In the genomic region with DNA sequence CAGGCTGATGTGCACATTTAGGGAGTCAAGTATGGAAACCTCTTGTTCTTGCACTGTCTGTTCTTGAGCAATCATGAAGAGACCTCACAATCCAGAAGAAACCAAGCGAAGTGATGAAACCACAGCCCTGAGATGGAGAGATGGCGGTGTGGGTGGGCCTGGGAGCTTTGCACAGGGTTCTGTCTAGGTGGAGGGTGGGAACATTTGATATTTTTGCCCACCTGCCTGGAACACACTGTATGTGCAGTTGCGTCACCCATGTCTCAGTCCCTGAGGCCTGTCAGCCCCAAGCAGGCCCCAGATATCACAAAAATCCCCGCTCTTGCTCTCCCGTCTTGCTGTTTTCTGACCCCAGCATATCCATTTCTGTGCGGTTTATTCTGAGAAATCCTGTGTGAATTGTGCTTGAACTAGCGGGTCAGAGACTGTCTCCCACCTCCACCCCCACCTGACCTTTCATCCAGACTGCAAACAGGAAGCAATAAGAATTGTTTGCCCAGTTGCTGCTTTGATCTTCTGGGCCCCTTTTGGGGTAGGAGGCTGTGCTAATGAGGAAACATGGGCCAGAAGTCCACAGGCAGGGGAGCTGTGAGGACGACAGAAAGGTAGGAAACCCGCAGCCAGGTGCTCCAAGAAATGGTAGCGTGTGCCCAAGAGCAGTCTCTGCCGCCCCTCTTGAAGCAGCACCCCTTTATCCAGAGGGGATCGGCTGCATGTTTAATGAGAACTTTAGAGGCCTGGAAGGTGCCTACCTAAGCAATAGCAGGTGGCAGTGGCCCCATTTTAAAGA, we compare ENCODE assay signal across 1 cellular context.
TF ChIP-seq lines count a peak whose summit lies in the region.

No MANE protein-coding gene starts in this region.

TF ChIP-seq in HepG2, 621 proteins besides CTCF, POLR2A, EP300 and RAD21 (continued from another document and continues in another):
- TF ChIP-seq ZNF33B (CRISPR knock-in tag; IDR thresholded peaks at IDR 0.05) (peak; percentile 31; the same call in 1 of the 2 replicates), GZF1 (CRISPR knock-in tag; IDR thresholded peaks at IDR 0.05) (no peak), ZNF713 (CRISPR knock-in tag; IDR thresholded peaks at IDR 0.05) (peak; percentile 95; the same call in 1 of the 2 replicates), ERF (CRISPR knock-in tag; IDR thresholded peaks at IDR 0.05) (peak; percentile 100), ZNF20 (CRISPR knock-in tag; IDR thresholded peaks at IDR 0.05) (no peak), ZNF530 (CRISPR knock-in tag; IDR thresholded peaks at IDR 0.05; ENCODE audit: low read depth) (no peak), ZFP1 (CRISPR knock-in tag; IDR thresholded peaks at IDR 0.05) (peak; percentile 72; the same call in 1 of the 2 replicates), PTBP1 (IDR thresholded peaks at IDR 0.05; ENCODE audit: low read depth, low read length, poor library complexity, severe bottlenecking) (no peak), MAFK (conservative IDR thresholded peaks at IDR 0.05 in 1 of 2, IDR thresholded peaks at IDR 0.05 in 1 of 2; ENCODE audit: low read length in 2 of 2) (no peak), HHEX (CRISPR knock-in tag; IDR thresholded peaks at IDR 0.05) (peak; percentile 98), MLLT10 (CRISPR knock-in tag; IDR thresholded peaks at IDR 0.05) (0 out of 2 replicates have a peak, but pooled peaks have one; percentile 43), RELA (CRISPR knock-in tag; IDR thresholded peaks at IDR 0.05) (peak; percentile 97), ZNF577 (CRISPR knock-in tag; IDR thresholded peaks at IDR 0.05; ENCODE audit: borderline replicate concordance, low read depth) (no peak; the same call in 1 of the 2 replicates), SSRP1 (CRISPR knock-in tag; IDR thresholded peaks at IDR 0.05) (peak; percentile 94; the same call in 1 of the 2 replicates), ARNTL (CRISPR knock-in tag; IDR thresholded peaks at IDR 0.05) (peak; percentile 97), BRCA1 (CRISPR knock-in tag; IDR thresholded peaks at IDR 0.05) (peak; percentile 97), NONO (IDR thresholded peaks at IDR 0.05) (no peak), NONO (CRISPR knock-in tag; conservative IDR thresholded peaks at IDR 0.05) (peak; percentile 99), HMGA1 (CRISPR knock-in tag; conservative IDR thresholded peaks at IDR 0.05) (no peak), ZFP41 (CRISPR knock-in tag; IDR thresholded peaks at IDR 0.05; ENCODE audit: borderline replicate concordance) (peak; percentile 86; the same call in 1 of the 2 replicates), ZNF878 (CRISPR knock-in tag; IDR thresholded peaks at IDR 0.05) (peak; percentile 100), SCMH1 (CRISPR knock-in tag; IDR thresholded peaks at IDR 0.05; ENCODE audit: borderline replicate concordance) (no peak), ZNF589 (CRISPR knock-in tag; conservative IDR thresholded peaks at IDR 0.05) (peak; percentile 91; the same call in 1 of the 2 replicates), ISX (CRISPR knock-in tag; conservative IDR thresholded peaks at IDR 0.05) (no peak), NFE2L2 (IDR thresholded peaks at IDR 0.05; ENCODE audit: low read length) (no peak), FOXA3 (CRISPR knock-in tag; IDR thresholded peaks at IDR 0.05) (peak; percentile 99), ZNF556 (CRISPR knock-in tag; IDR thresholded peaks at IDR 0.05; ENCODE audit: borderline replicate concordance) (peak; percentile 100), CREM (IDR thresholded peaks at IDR 0.05) (peak; percentile 97), CREM (CRISPR knock-in tag; IDR thresholded peaks at IDR 0.05) (no peak), MTA3 (CRISPR knock-in tag; IDR thresholded peaks at IDR 0.05) (no peak), ZNF788 (CRISPR knock-in tag; IDR thresholded peaks at IDR 0.05; ENCODE audit: borderline replicate concordance) (peak; percentile 99), TARDBP (CRISPR knock-in tag; IDR thresholded peaks at IDR 0.05) (peak; percentile 100), FIP1L1 (IDR thresholded peaks at IDR 0.05; ENCODE audit: borderline replicate concordance, insufficient read depth, low read depth, low read length) (no peak), NR2F6 (IDR thresholded peaks at IDR 0.05) (peak; percentile 100), NR2F6 (CRISPR knock-in tag; IDR thresholded peaks at IDR 0.05) (peak; percentile 100), MAFG (CRISPR knock-in tag; IDR thresholded peaks at IDR 0.05) (no peak), SYNCRIP (IDR thresholded peaks at IDR 0.05; ENCODE audit: insufficient read depth, low read depth, low read length) (no peak), SP5 (CRISPR knock-in tag; IDR thresholded peaks at IDR 0.05; ENCODE audit: borderline replicate concordance, low read depth) (peak; percentile 99), ZC3H13 (CRISPR knock-in tag; IDR thresholded peaks at IDR 0.05) (peak; percentile 73; the same call in 1 of the 2 replicates), AGO2 (optimal IDR thresholded peaks at IDR 0.05; ENCODE audit: low read depth, low read length) (no peak)
- TF ChIP-seq, protein P1, sequence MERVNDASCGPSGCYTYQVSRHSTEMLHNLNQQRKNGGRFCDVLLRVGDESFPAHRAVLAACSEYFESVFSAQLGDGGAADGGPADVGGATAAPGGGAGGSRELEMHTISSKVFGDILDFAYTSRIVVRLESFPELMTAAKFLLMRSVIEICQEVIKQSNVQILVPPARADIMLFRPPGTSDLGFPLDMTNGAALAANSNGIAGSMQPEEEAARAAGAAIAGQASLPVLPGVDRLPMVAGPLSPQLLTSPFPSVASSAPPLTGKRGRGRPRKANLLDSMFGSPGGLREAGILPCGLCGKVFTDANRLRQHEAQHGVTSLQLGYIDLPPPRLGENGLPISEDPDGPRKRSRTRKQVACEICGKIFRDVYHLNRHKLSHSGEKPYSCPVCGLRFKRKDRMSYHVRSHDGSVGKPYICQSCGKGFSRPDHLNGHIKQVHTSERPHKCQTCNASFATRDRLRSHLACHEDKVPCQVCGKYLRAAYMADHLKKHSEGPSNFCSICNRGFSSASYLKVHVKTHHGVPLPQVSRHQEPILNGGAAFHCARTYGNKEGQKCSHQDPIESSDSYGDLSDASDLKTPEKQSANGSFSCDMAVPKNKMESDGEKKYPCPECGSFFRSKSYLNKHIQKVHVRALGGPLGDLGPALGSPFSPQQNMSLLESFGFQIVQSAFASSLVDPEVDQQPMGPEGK (CRISPR knock-in tag; IDR thresholded peaks at IDR 0.05): peak; percentile 100
- TF ChIP-seq, protein P2, sequence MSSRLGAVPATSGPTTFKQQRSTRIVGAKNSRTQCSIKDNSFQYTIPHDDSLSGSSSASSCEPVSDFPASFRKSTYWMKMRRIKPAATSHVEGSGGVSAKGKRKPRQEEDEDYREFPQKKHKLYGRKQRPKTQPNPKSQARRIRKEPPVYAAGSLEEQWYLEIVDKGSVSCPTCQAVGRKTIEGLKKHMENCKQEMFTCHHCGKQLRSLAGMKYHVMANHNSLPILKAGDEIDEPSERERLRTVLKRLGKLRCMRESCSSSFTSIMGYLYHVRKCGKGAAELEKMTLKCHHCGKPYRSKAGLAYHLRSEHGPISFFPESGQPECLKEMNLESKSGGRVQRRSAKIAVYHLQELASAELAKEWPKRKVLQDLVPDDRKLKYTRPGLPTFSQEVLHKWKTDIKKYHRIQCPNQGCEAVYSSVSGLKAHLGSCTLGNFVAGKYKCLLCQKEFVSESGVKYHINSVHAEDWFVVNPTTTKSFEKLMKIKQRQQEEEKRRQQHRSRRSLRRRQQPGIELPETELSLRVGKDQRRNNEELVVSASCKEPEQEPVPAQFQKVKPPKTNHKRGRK (CRISPR knock-in tag; IDR thresholded peaks at IDR 0.05): peak; percentile 91
- TF ChIP-seq, protein P3, sequence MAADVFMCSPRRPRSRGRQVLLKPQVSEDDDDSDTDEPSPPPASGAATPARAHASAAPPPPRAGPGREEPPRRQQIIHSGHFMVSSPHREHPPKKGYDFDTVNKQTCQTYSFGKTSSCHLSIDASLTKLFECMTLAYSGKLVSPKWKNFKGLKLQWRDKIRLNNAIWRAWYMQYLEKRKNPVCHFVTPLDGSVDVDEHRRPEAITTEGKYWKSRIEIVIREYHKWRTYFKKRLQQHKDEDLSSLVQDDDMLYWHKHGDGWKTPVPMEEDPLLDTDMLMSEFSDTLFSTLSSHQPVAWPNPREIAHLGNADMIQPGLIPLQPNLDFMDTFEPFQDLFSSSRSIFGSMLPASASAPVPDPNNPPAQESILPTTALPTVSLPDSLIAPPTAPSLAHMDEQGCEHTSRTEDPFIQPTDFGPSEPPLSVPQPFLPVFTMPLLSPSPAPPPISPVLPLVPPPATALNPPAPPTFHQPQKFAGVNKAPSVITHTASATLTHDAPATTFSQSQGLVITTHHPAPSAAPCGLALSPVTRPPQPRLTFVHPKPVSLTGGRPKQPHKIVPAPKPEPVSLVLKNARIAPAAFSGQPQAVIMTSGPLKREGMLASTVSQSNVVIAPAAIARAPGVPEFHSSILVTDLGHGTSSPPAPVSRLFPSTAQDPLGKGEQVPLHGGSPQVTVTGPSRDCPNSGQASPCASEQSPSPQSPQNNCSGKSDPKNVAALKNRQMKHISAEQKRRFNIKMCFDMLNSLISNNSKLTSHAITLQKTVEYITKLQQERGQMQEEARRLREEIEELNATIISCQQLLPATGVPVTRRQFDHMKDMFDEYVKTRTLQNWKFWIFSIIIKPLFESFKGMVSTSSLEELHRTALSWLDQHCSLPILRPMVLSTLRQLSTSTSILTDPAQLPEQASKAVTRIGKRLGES (CRISPR knock-in tag; IDR thresholded peaks at IDR 0.05; ENCODE audit: borderline replicate concordance): peak; percentile 84; the same call in 1 of the 2 replicates
- TF ChIP-seq, protein P4, sequence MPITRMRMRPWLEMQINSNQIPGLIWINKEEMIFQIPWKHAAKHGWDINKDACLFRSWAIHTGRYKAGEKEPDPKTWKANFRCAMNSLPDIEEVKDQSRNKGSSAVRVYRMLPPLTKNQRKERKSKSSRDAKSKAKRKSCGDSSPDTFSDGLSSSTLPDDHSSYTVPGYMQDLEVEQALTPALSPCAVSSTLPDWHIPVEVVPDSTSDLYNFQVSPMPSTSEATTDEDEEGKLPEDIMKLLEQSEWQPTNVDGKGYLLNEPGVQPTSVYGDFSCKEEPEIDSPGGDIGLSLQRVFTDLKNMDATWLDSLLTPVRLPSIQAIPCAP (CRISPR knock-in tag; IDR thresholded peaks at IDR 0.05; ENCODE audit: low read depth): 0 out of 2 replicates have a peak, but pooled peaks have one; percentile 60
- TF ChIP-seq, protein P5, sequence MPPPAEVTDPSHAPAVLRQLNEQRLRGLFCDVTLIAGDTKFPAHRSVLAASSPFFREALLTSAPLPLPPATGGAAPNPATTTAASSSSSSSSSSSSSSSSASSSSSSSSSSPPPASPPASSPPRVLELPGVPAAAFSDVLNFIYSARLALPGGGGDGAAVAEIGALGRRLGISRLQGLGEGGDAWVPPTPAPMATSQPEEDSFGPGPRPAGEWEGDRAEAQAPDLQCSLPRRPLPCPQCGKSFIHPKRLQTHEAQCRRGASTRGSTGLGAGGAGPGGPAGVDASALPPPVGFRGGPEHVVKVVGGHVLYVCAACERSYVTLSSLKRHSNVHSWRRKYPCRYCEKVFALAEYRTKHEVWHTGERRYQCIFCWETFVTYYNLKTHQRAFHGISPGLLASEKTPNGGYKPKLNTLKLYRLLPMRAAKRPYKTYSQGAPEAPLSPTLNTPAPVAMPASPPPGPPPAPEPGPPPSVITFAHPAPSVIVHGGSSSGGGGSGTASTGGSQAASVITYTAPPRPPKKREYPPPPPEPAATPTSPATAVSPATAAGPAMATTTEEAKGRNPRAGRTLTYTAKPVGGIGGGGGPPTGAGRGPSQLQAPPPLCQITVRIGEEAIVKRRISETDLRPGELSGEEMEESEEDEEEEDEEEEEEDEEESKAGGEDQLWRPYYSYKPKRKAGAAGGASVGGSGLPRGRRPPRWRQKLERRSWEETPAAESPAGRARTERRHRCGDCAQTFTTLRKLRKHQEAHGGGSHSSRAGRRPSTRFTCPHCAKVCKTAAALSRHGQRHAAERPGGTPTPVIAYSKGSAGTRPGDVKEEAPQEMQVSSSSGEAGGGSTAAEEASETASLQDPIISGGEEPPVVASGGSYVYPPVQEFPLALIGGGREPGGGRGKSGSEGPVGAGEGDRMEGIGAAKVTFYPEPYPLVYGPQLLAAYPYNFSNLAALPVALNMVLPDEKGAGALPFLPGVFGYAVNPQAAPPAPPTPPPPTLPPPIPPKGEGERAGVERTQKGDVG (CRISPR knock-in tag; IDR thresholded peaks at IDR 0.05; ENCODE audit: borderline replicate concordance): peak; percentile 100
- TF ChIP-seq, protein P6, sequence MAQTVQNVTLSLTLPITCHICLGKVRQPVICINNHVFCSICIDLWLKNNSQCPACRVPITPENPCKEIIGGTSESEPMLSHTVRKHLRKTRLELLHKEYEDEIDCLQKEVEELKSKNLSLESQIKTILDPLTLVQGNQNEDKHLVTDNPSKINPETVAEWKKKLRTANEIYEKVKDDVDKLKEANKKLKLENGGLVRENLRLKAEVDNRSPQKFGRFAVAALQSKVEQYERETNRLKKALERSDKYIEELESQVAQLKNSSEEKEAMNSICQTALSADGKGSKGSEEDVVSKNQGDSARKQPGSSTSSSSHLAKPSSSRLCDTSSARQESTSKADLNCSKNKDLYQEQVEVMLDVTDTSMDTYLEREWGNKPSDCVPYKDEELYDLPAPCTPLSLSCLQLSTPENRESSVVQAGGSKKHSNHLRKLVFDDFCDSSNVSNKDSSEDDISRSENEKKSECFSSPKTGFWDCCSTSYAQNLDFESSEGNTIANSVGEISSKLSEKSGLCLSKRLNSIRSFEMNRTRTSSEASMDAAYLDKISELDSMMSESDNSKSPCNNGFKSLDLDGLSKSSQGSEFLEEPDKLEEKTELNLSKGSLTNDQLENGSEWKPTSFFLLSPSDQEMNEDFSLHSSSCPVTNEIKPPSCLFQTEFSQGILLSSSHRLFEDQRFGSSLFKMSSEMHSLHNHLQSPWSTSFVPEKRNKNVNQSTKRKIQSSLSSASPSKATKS (CRISPR knock-in tag; IDR thresholded peaks at IDR 0.05): peak; percentile 85; the same call in 1 of the 2 replicates
- TF ChIP-seq, protein P7, sequence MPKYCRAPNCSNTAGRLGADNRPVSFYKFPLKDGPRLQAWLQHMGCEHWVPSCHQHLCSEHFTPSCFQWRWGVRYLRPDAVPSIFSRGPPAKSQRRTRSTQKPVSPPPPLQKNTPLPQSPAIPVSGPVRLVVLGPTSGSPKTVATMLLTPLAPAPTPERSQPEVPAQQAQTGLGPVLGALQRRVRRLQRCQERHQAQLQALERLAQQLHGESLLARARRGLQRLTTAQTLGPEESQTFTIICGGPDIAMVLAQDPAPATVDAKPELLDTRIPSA (CRISPR knock-in tag; IDR thresholded peaks at IDR 0.05; ENCODE audit: borderline replicate concordance): no peak
- TF ChIP-seq, protein P8, sequence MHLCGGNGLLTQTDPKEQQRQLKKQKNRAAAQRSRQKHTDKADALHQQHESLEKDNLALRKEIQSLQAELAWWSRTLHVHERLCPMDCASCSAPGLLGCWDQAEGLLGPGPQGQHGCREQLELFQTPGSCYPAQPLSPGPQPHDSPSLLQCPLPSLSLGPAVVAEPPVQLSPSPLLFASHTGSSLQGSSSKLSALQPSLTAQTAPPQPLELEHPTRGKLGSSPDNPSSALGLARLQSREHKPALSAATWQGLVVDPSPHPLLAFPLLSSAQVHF (CRISPR knock-in tag; IDR thresholded peaks at IDR 0.05): 0 out of 2 replicates have a peak, but pooled peaks have one; percentile 60
- TF ChIP-seq, protein P9, sequence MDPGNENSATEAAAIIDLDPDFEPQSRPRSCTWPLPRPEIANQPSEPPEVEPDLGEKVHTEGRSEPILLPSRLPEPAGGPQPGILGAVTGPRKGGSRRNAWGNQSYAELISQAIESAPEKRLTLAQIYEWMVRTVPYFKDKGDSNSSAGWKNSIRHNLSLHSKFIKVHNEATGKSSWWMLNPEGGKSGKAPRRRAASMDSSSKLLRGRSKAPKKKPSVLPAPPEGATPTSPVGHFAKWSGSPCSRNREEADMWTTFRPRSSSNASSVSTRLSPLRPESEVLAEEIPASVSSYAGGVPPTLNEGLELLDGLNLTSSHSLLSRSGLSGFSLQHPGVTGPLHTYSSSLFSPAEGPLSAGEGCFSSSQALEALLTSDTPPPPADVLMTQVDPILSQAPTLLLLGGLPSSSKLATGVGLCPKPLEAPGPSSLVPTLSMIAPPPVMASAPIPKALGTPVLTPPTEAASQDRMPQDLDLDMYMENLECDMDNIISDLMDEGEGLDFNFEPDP (CRISPR knock-in tag; conservative IDR thresholded peaks at IDR 0.05): no peak; the same call in 1 of the 2 replicates
